8 cellular contexts compared by ENCODE assay signal in the genomic region with DNA sequence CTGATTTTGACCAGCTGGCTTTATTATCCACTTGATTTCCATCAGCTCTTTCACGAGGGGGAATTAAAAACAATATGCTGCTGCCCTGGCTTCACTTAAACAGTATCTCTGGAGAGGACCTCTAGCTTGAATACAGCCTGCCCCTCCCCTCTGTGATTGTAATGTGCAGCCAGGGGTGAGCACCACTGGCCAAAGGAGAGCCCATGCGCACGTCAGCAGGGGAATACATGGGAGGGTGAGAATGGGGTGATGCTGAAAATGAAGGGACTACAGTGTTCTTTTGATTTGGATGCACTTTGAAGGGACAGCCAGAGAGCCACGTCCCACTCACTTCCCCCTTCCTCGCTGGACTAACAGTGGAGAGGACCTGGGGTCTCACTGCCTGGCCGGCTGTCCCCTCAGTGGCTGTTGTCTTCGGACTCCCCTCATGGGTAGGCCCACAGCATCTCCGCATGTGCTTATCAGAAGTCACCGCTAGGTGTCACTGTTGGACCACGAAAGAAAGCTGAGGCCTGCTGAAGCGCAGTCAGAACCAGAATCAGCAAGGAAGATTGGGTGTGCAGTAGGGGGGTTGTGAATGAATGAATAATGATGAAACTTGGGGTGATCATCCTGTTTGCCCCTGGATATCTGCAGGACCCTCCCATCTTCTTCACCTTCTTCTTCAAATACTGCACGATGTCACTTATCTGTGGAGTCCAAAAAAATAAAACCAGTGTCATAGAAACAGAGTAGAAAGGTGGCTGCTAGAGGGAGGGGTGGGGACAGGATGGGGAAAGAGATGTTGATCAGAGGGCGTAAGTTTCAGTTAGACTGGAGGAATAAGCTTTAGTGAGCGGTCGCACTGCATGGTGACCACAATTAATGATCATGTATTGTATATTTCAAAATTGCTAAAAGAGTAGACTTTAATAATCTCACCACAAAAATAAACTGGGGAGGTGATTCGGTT. TPM values are rescaled to one million over a fixed set of nuclear protein-coding genes. Genes with fewer than 3 reads are reported as not detected.
DNase-seq lines count a peak whose midpoint lies in the region; ATAC-seq and FAIRE-seq lines count a peak whose summit lies in the region.

No MANE protein-coding gene starts in this region.

- peak; percentile 33 for DNase-seq in DMS153 treated with DMSO at 0.1 percent for 48 hours (lab: John Stamatoyannopoulos, UW; ENCODE audit: unreplicated experiment)
- DNase-seq in Kasumi-1 (lab: John Stamatoyannopoulos, UW): peak; percentile 30 to 33
- peak; percentile 55 to 90 for DNase-seq in SJCRH30
- peak; percentile 61 for DNase-seq in activated naive CD4-positive, alpha-beta T cell treated with anti-CD3 and anti-CD28 coated beads, Interleukin-2, amount 50 U/mL, for 16 hours
- DNase-seq in head of caudate nucleus: peak; percentile 46 to 92 (median 83)
- peak; percentile 89 for DNase-seq in posterior vena cava (ENCODE audit: low spot score)
- DNase-seq in urothelium cell line (ENCODE audit: low spot score): peak; percentile 39

- no peak overlapping the region for H3K4me3 ChIP-seq in SJCRH30

- peaks cover 5% of the 10 kb centered on the region; the same call in 1 of the 2 replicates for H3K4me1 ChIP-seq in SJCRH30

- no peak overlapping the region; the same call in 1 of the 2 replicates for H3K27ac ChIP-seq in SJCRH30

- H3K36me3 ChIP-seq in SJCRH30: peaks cover 2% of the 10 kb centered on the region; the same call in 1 of the 2 replicates

- ATAC-seq in GM21529 (IDR thresholded peaks at IDR 0.05; ENCODE audit: unreplicated experiment): peak; percentile 89

- H3K9me3 ChIP-seq in SJCRH30 (replicated peaks): no peaks in the 10 kb centered on the region

- no peak for FAIRE-seq in urothelium cell line (lab: Jason Lieb, UNC)

- intact Hi-C loops in head of caudate nucleus (cut with DNase I): loop anchor here (5.0 to 10.0 kb wide), 4 partner anchors 425 to 945 kb away; no protein-coding TSS in a partner anchor
- intact Hi-C loops in posterior vena cava (cut with DNase I): loop anchor here (5.0 to 10.0 kb wide), 3 partner anchors 143 to 945 kb away; a partner anchor contains a TSS

- no peaks in the 10 kb centered on the region for H3K27me3 ChIP-seq in SJCRH30

RNA-seq across cellular contexts. Expression of a gene that starts 32.8 kb away (rescaled TPM):
- 16.5 and 17.2 TPM in 2 replicates for total RNA-seq in SJCRH30 (2014; rRNA removed; shearing (Covaris generic))
- total RNA-seq in posterior vena cava: 1 to 10 TPM; 3.7 to 8.4 TPM

Comparison
In these comparisons a context has a peak if more than half of its experiments do, and no peak if none do; other contexts are left out.
1. DNase-seq: peak in every context shown above with its lines; median percentile 89 in posterior vena cava; 83 in head of caudate nucleus; 72 in SJCRH30; 61 in activated naive CD4-positive, alpha-beta T cell treated with anti-CD3 and anti-CD28 coated beads, Interleukin-2, amount 50 U/mL, for 16 hours; 39 in urothelium cell line; 33 in DMS153 treated with DMSO at 0.1 percent for 48 hours; 32 in Kasumi-1.